ENCODE assay signal across 8 cellular contexts in the genomic region with DNA sequence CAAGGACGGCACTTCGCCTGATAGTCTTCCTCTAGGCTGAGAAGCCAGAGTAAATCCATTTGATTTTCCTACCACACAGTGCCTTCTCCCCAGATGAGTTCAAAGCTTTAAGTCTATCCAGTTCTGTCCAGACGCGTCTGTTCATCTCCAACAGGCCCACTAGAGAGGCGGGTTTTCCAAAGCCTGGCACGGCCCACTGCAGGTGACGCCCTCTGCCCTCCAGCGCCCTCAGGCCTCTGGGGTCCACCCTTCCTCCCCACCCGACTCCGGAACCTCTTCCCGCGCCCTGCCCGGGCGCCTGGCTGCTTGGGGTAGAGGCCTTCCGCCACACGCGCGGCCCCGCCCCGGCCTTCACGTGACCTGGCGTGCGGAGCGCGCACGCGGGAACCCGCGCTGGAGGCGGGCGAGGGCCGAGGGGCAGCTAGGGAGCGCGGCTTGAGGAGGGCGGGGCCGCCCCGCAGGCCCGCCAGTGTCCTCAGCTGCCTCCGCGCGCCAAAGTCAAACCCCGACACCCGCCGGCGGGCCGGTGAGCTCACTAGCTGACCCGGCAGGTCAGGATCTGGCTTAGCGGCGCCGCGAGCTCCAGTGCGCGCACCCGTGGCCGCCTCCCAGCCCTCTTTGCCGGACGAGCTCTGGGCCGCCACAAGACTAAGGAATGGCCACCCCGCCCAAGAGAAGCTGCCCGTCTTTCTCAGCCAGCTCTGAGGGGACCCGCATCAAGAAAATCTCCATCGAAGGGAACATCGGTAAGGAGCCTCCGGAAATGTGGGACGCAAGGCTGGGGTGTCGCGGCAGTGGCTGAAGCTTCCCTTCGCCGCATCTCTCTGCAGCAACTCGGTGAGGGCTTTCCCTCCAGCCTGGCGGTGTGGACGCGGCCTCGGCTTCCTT. TPM values are rescaled to one million over a fixed set of nuclear protein-coding genes. Genes with fewer than 3 reads are reported as not detected.
A peak's percentile ranks its signal among the peaks of the same experiment; 100 is the strongest.
DNase-seq lines count a peak whose midpoint lies in the region; ATAC-seq and TF ChIP-seq lines count a peak whose summit lies in the region.

DCK (plus strand) TSS at position 469 of the 888 bp plus-strand sequence; CDS start at position 656, 187 bp downstream.

- in situ Hi-C loops in GM13977 (cut with MboI; ENCODE audit: low pct_unique_long_range_greater_than_20kb, low sequenced_read_pairs, unreplicated experiment): no loop called here

- DNase-seq in GM13977 (ENCODE audit: low spot score) (peak; percentile 95), NCI-H1436 (lab: John Stamatoyannopoulos, UW) (peak; percentile 87), amniotic stem cell (lab: John Stamatoyannopoulos, UW) (peak; percentile 48), left ventricle myocardium inferior (peak; percentile 92), progenitor cell of endocrine pancreas (ENCODE audit: low spot score, unreplicated experiment) (peak; percentile 83), upper lobe of right lung (peak; percentile 97)

- no peaks in the 10 kb centered on the region for H3K9me3 ChIP-seq in left ventricle myocardium inferior (replicated peaks)
- no peaks in the 10 kb centered on the region for H3K9me3 ChIP-seq in upper lobe of right lung

- peaks cover 45% of the 10 kb centered on the region for H3K4me1 ChIP-seq in left ventricle myocardium inferior
- peaks cover 14% of the 10 kb centered on the region for H3K4me1 ChIP-seq in upper lobe of right lung

- intact Hi-C loops in T-helper 1 cell treated with Interleukin-12 subunit alpha and Interleukin-12 subunit beta and Interleukin-4 antibody, amounts not matched to agents 30 ng/mL and 1 ng/mL, for 36 hours (cut with micrococcal nuclease): loop anchor here (1.0 to 10.0 kb wide), 8 partner anchors 13 to 305 kb away; partner anchors contain the start of genes GRSF1, MOB1B and UTP3
- intact Hi-C loops in left ventricle myocardium inferior (cut with micrococcal nuclease): no loop called here
- intact Hi-C loops in upper lobe of right lung (cut with DNase I): no loop called here

- ATAC-seq in HG02840 (IDR thresholded peaks at IDR 0.05; ENCODE audit: low FRiP score, unreplicated experiment) (peak; percentile 74), upper lobe of right lung (peak; percentile 99)

- TF ChIP-seq CTCF in GM13977 (IDR thresholded peaks at IDR 0.05; ENCODE audit: extremely low read depth, insufficient read depth, missing control alignments) (no peak), left ventricle myocardium inferior (IDR thresholded peaks at IDR 0.05; ENCODE audit: borderline replicate concordance) (peak; percentile 12), progenitor cell of endocrine pancreas (IDR thresholded peaks at IDR 0.05; ENCODE audit: unreplicated experiment) (no peak), upper lobe of right lung (IDR thresholded peaks at IDR 0.05) (no peak)

- H3K27ac Mint-ChIP-seq in progenitor cell of endocrine pancreas: peak within 1 kb of the TSS; percentile 94

- no peaks in the 10 kb centered on the region for H3K9me3 Mint-ChIP-seq in progenitor cell of endocrine pancreas (ENCODE audit: low read depth)

- H3K4me3 ChIP-seq in left ventricle myocardium inferior: peak within 1 kb of the TSS; percentile 84
- peak within 1 kb of the TSS; percentile 62 for H3K4me3 ChIP-seq in upper lobe of right lung

- peaks cover 2% of the 10 kb centered on the region for H3K36me3 Mint-ChIP-seq in progenitor cell of endocrine pancreas (ENCODE audit: insufficient read depth)

- no peaks in the 10 kb centered on the region for H3K27me3 Mint-ChIP-seq in progenitor cell of endocrine pancreas

- H3K4me1 Mint-ChIP-seq in progenitor cell of endocrine pancreas (ENCODE audit: low read depth): peaks cover 31% of the 10 kb centered on the region

- H3K27ac ChIP-seq in left ventricle myocardium inferior (replicated peaks) (peak within 1 kb of the TSS; percentile 91), upper lobe of right lung (peak within 1 kb of the TSS; percentile 79)

- no peaks in the 10 kb centered on the region for H3K27me3 ChIP-seq in left ventricle myocardium inferior (ENCODE audit: low read depth)
- no peaks in the 10 kb centered on the region for H3K27me3 ChIP-seq in upper lobe of right lung

- peaks cover under 1% of the 10 kb centered on the region for H3K36me3 ChIP-seq in left ventricle myocardium inferior
- peaks cover 7% of the 10 kb centered on the region for H3K36me3 ChIP-seq in upper lobe of right lung

- peak within 1 kb of the TSS; percentile 89 for H3K4me3 Mint-ChIP-seq in progenitor cell of endocrine pancreas (ENCODE audit: low read depth)

RNA-seq across cellular contexts. Expression of gene DCK, which starts in this region (rescaled TPM):
- 68.1 and 71.8 TPM in 2 replicates for total RNA-seq in T-helper 1 cell treated with Interleukin-12 subunit alpha and Interleukin-12 subunit beta and Interleukin-4 antibody, amounts not matched to agents 30 ng/mL and 1 ng/mL, for 36 hours
- total RNA-seq in left ventricle myocardium inferior (7.5 TPM), progenitor cell of endocrine pancreas (15.3 and 19.6 TPM in 2 replicates), upper lobe of right lung (16.6 TPM)

Comparison
In these comparisons a context has a peak if more than half of its experiments do, and no peak if none do; other contexts are left out.
1. Peak in every context shown above with its lines: DNase-seq, ATAC-seq, H3K4me3 ChIP-seq and H3K27ac ChIP-seq.